8 cellular contexts compared by ENCODE assay signal in the genomic region with DNA sequence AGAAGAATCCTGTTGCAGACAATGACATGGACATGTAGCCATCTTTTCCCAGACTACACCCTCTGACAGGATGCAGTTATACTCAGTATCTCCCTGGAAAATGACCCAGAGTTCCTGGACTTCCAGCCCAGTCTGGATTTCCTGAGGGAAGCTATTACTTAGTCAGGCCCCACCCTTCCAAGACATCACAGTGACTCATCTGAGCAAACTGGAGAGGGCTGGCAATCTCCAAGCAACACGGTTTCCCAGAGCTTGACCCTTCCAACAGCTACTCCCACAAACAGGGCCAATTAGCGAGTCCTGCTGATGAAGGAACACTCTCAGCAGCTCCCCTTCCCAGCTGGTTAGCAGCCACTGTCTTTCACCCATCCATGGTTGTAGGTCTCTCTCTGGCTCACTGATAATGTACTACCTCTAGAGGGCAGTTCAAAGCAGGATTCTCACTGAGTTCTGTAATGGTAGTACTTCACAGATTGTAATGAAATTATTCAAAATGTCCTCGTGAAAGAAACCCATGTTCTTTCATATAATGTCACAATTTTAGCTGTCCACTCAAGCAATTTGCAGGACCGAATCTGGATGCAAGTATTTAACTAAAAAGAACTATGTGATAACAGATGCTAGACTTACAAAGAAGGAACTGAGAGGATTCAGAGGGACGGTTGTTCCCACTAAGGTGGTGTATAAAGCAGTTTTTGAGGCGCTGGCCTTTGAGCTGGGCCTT.
A peak's percentile ranks its signal among the peaks of the same experiment; 100 is the strongest.
DNase-seq lines count a peak whose midpoint lies in the region; ATAC-seq and TF ChIP-seq lines count a peak whose summit lies in the region.

No MANE protein-coding gene starts in this region.

- peaks cover 3% of the 10 kb centered on the region for H3K27me3 Mint-ChIP-seq in activated CD8-positive, alpha-beta memory T cell treated with anti-CD3 and anti-CD28 coated beads, Interleukin-2, amount 10 ng/mL, durations not matched to agents 7 days and 5 days

- H3K4me3 ChIP-seq in ascending aorta (no peak overlapping the region), gastrocnemius medialis (no peak overlapping the region)

- H3K27ac ChIP-seq in ascending aorta (peak overlapping the region; percentile 54 to 68), gastrocnemius medialis (peak overlapping the region; percentile 38 to 73 (median 58))

- no peaks in the 10 kb centered on the region for H3K9me3 Mint-ChIP-seq in activated CD8-positive, alpha-beta memory T cell treated with anti-CD3 and anti-CD28 coated beads, Interleukin-2, amount 10 ng/mL, durations not matched to agents 7 days and 5 days (ENCODE audit: low read depth)

- H3K36me3 Mint-ChIP-seq in activated CD8-positive, alpha-beta memory T cell treated with anti-CD3 and anti-CD28 coated beads, Interleukin-2, amount 10 ng/mL, durations not matched to agents 7 days and 5 days = no peaks in the 10 kb centered on the region

- H3K27me3 ChIP-seq in ascending aorta = no peaks in the 10 kb centered on the region
- H3K27me3 ChIP-seq in gastrocnemius medialis = no peaks in the 10 kb centered on the region

- in situ Hi-C loops in gastrocnemius medialis (cut with MboI; ENCODE audit: low sequenced_read_pairs in 4 of 4) = loop anchor here (10.0 to 25.0 kb wide), 5 partner anchors 156 to 438 kb away; a partner anchor contains a TSS

- peak; percentile 87 for ATAC-seq in activated CD8-positive, alpha-beta memory T cell treated with anti-CD3 and anti-CD28 coated beads, Interleukin-2, amount 10 ng/mL, durations not matched to agents 7 days and 5 days
- peak; percentile 89 to 93 for ATAC-seq in gastrocnemius medialis

- no peak for TF ChIP-seq POLR2A in gastrocnemius medialis (IDR thresholded peaks at IDR 0.05)

- peak; percentile 40 to 61 (median 45) for TF ChIP-seq CTCF in ascending aorta (IDR thresholded peaks at IDR 0.05)
- TF ChIP-seq CTCF in gastrocnemius medialis (IDR thresholded peaks at IDR 0.05 in 4 of 5, conservative IDR thresholded peaks at IDR 0.05 in 1 of 5) = peak; percentile 22 to 60 (median 42)

- no peaks in the 10 kb centered on the region for H3K9me3 ChIP-seq in ascending aorta
- H3K9me3 ChIP-seq in gastrocnemius medialis = no peaks in the 10 kb centered on the region

- H3K4me1 Mint-ChIP-seq in activated CD8-positive, alpha-beta memory T cell treated with anti-CD3 and anti-CD28 coated beads, Interleukin-2, amount 10 ng/mL, durations not matched to agents 7 days and 5 days = peaks cover 2% of the 10 kb centered on the region

- no peak overlapping the region for H3K27ac Mint-ChIP-seq in activated CD8-positive, alpha-beta memory T cell treated with anti-CD3 and anti-CD28 coated beads, Interleukin-2, amount 10 ng/mL, durations not matched to agents 7 days and 5 days

- DNase-seq in activated CD8-positive, alpha-beta memory T cell treated with anti-CD3 and anti-CD28 coated beads, Interleukin-2, amount 10 ng/mL, durations not matched to agents 7 days and 5 days = no peak
- no peak for DNase-seq in activated CD8-positive, alpha-beta memory T cell treated with anti-CD3 and anti-CD28 coated beads, Interleukin-2, amount 50 U/mL, for 4 hours
- DNase-seq in GOT3 (lab: John Stamatoyannopoulos, UW) (peak; percentile 42), NCI-H146 treated with DMSO at 0.1 percent for 48 hours (lab: John Stamatoyannopoulos, UW; ENCODE audit: unreplicated experiment) (peak; percentile 18), ascending aorta (ENCODE audit: low spot score in 2 of 2) (peak; percentile 26 to 88), iPS DF 19.7 (ENCODE audit: low read depth, low spot score) (peak; percentile 64), gastrocnemius medialis (peak; percentile 54 to 63), KG1 (lab: John Stamatoyannopoulos, UW) (no peak)

- no peak overlapping the region for H3K4me3 Mint-ChIP-seq in activated CD8-positive, alpha-beta memory T cell treated with anti-CD3 and anti-CD28 coated beads, Interleukin-2, amount 10 ng/mL, durations not matched to agents 7 days and 5 days

- peaks cover 0 to 2% of the 10 kb centered on the region in 2 donors for H3K4me1 ChIP-seq in ascending aorta
- H3K4me1 ChIP-seq in gastrocnemius medialis = peaks cover 16 to 18% of the 10 kb centered on the region in 2 donors

- H3K36me3 ChIP-seq in ascending aorta = no peaks in the 10 kb centered on the region
- no peaks in the 10 kb centered on the region for H3K36me3 ChIP-seq in gastrocnemius medialis

- intact Hi-C loops in ascending aorta (cut with DNase I) (loop anchor here (2.0 to 10.0 kb wide), 3 partner anchors 64 to 316 kb away; a partner anchor contains a TSS), gastrocnemius medialis (cut with DNase I; ENCODE audit: low total_unique reads) (loop anchor here (2.0 to 5.0 kb wide), 2 partner anchors 163 to 190 kb away; no protein-coding TSS in a partner anchor)

- CTCF ChIA-PET in activated CD8-positive, alpha-beta memory T cell treated with anti-CD3 and anti-CD28 coated beads, Interleukin-2, amount 10 ng/mL, durations not matched to agents 7 days and 5 days (lab: Charles Lee) = interaction anchor here (0.7 to 2.6 kb wide), 13 partner anchors 9 to 631 kb away, joined by 3 to 32 read pairs (median 5); no protein-coding TSS in a partner anchor

Comparison
In these comparisons a context has a peak if more than half of its experiments do, and no peak if none do; other contexts are left out.
1. DNase-seq: peak in GOT3 (single experiment), NCI-H146 treated with DMSO at 0.1 percent for 48 hours (single experiment), ascending aorta (2 of 2), iPS DF 19.7 (single experiment) and gastrocnemius medialis (2 of 2); none in activated CD8-positive, alpha-beta memory T cell treated with anti-CD3 and anti-CD28 coated beads, Interleukin-2, amount 10 ng/mL, durations not matched to agents 7 days and 5 days (single experiment), activated CD8-positive, alpha-beta memory T cell treated with anti-CD3 and anti-CD28 coated beads, Interleukin-2, amount 50 U/mL, for 4 hours (single experiment) and KG1 (single experiment).